Comparison of ENCODE assay signal across 1 cellular context in genomic region chr11:47552086-47552580, GRCh38.
TF ChIP-seq lines count a peak whose summit lies in the region.

No MANE protein-coding gene starts in this region.

TF ChIP-seq in K562, 482 proteins besides CTCF, POLR2A, EP300 and RAD21:
- TF ChIP-seq SIN3A (IDR thresholded peaks at IDR 0.05; ENCODE audit: borderline replicate concordance in 2 of 2, control insufficient read depth in 1 of 2, low read depth in 2 of 2, low read length in 2 of 2) = 0 out of 4 replicates have a peak, but pooled peaks of 1 of the 2 experiments have one; percentile 56
- 0 out of 2 replicates have a peak, but pooled peaks have one; percentile 19 for TF ChIP-seq ZBTB9 (CRISPR knock-in tag; IDR thresholded peaks at IDR 0.05)
- TF ChIP-seq NEUROD1 (IDR thresholded peaks at IDR 0.05; ENCODE audit: borderline replicate concordance, low read depth, low read length, partially characterized antibody) = no peak
- TF ChIP-seq L3MBTL2 (IDR thresholded peaks at IDR 0.05) = peak; percentile 69; the same call in 1 of the 2 replicates
- 0 out of 2 replicates have a peak, but pooled peaks have one; percentile 35 for TF ChIP-seq THRB (CRISPR knock-in tag; conservative IDR thresholded peaks at IDR 0.05)
- 0 out of 2 replicates have a peak, but pooled peaks have one; percentile 33 for TF ChIP-seq KAT7 (CRISPR knock-in tag; IDR thresholded peaks at IDR 0.05; ENCODE audit: borderline replicate concordance)
- TF ChIP-seq NR4A1 (CRISPR knock-in tag; IDR thresholded peaks at IDR 0.05) = 0 out of 2 replicates have a peak, but pooled peaks have one; percentile 22
- no peak for TF ChIP-seq NR4A1 (tag; IDR thresholded peaks at IDR 0.05)
- TF ChIP-seq ZNF766 (CRISPR knock-in tag; conservative IDR thresholded peaks at IDR 0.05) = 0 out of 2 replicates have a peak, but pooled peaks have one; percentile 29
- TF ChIP-seq RNF2 (IDR thresholded peaks at IDR 0.05) = 0 out of 2 replicates have a peak, but pooled peaks have one; percentile 22
- peak in 1 of 2 experiments; percentile 60; a peak in 1 of 4 replicates for TF ChIP-seq UBTF (IDR thresholded peaks at IDR 0.05; ENCODE audit: borderline replicate concordance in 1 of 2, low read depth in 2 of 2, low read length in 2 of 2)
- TF ChIP-seq ZBTB33 (CRISPR knock-in tag; IDR thresholded peaks at IDR 0.05) = 0 out of 2 replicates have a peak, but pooled peaks have one; percentile 19
- TF ChIP-seq TFAP4 (CRISPR knock-in tag; IDR thresholded peaks at IDR 0.05; ENCODE audit: borderline replicate concordance) = peak; percentile 63; the same call in 1 of the 2 replicates
- no peak for TF ChIP-seq RAD51 (IDR thresholded peaks at IDR 0.05; ENCODE audit: borderline replicate concordance, low read depth)
- no peak for TF ChIP-seq CGGBP1 (CRISPR knock-in tag; IDR thresholded peaks at IDR 0.05)
- TF ChIP-seq ZNF830 (CRISPR knock-in tag; IDR thresholded peaks at IDR 0.05) = no peak
- TF ChIP-seq ZBTB1 (CRISPR knock-in tag; IDR thresholded peaks at IDR 0.05; ENCODE audit: borderline replicate concordance, low read depth) = peak; percentile 48; the same call in 1 of the 2 replicates
- TF ChIP-seq ZNF740 (CRISPR knock-in tag; IDR thresholded peaks at IDR 0.05) = 0 out of 2 replicates have a peak, but pooled peaks have one; percentile 43
- TF ChIP-seq ZNF740 (tag; IDR thresholded peaks at IDR 0.05) = no peak
- TF ChIP-seq RBM22 (IDR thresholded peaks at IDR 0.05; ENCODE audit: low read depth, low read length, poor library complexity, severe bottlenecking) = no peak
- TF ChIP-seq E2F3 (CRISPR knock-in tag; IDR thresholded peaks at IDR 0.05) = 0 out of 2 replicates have a peak, but pooled peaks have one; percentile 23
- 0 out of 2 replicates have a peak, but pooled peaks have one; percentile 87 for TF ChIP-seq IRF1 (CRISPR knock-in tag; IDR thresholded peaks at IDR 0.05; ENCODE audit: borderline replicate concordance)
- TF ChIP-seq KDM1A (IDR thresholded peaks at IDR 0.05) = 0 out of 4 replicates have a peak, but pooled peaks of 1 of the 2 experiments have one; percentile 5
